1 cellular context compared by ENCODE assay signal in the genomic region with DNA sequence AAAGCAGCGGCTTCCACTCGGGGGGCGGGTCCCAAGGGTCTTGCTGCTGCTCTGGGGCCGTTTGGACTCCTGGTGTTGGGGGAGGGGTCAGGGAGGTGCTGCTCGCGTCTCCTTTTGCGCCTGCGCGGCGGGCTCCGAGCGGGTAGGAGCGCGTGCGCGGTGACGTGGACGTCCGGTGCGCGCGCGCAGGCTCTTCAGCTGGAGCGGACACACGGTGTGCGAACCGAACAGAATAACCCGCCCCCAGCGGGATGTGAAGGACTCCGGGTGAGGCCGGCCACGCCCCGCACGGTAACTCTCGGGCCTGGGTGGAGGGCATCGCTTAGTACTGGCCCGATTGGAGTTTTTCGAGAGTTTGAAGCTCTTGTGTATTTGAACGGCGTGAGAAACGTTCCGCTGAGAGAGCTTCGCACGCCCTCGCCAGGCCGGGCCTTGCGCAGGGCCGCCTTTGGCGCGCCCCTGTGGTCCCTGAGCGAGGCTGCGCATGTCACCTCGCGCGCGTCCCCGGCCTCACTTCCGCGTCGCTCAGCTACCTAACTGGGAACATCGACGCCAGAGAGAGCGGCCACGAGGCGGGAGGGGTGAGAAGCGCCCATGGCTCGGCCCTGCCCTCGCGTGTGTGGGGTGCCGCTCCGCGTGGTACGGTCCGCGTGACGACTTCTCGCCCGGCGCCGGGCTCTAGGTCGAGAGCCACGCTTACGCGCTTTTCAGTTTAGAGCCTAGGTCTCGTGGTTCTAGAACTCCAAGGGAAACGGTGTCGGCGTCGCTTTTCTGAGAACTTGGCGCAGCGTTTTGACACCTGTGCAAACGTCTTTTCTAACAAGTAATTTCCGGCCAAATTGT.
TF ChIP-seq lines count a peak whose summit lies in the region.

A gene (plus strand): TSS at position 171 of the 843 bp plus-strand sequence.

TF ChIP-seq in HepG2, 621 proteins besides CTCF, POLR2A, EP300 and RAD21 (continued from another document and continues in another):
- TF ChIP-seq ZNF670 (CRISPR knock-in tag; IDR thresholded peaks at IDR 0.05; ENCODE audit: borderline replicate concordance) (no peak), TBP (CRISPR knock-in tag; IDR thresholded peaks at IDR 0.05) (no peak), ZNF343 (CRISPR knock-in tag; IDR thresholded peaks at IDR 0.05) (no peak), ZBTB21 (CRISPR knock-in tag; IDR thresholded peaks at IDR 0.05) (no peak), CHCHD3 (CRISPR knock-in tag; IDR thresholded peaks at IDR 0.05) (no peak), ZNF501 (CRISPR knock-in tag; IDR thresholded peaks at IDR 0.05) (no peak; the same call in none of the 2 replicates), DNMT1 (CRISPR knock-in tag; IDR thresholded peaks at IDR 0.05) (no peak), KAT8 (CRISPR knock-in tag; IDR thresholded peaks at IDR 0.05) (peak; percentile 40; the same call in 1 of the 2 replicates), ZNF775 (CRISPR knock-in tag; IDR thresholded peaks at IDR 0.05; ENCODE audit: borderline replicate concordance) (no peak; the same call in 1 of the 2 replicates), NR1H2 (CRISPR knock-in tag; IDR thresholded peaks at IDR 0.05; ENCODE audit: borderline replicate concordance, low read depth) (peak; percentile 48; the same call in 1 of the 2 replicates), ARNT (IDR thresholded peaks at IDR 0.05) (no peak), CBX2 (IDR thresholded peaks at IDR 0.05; ENCODE audit: low read depth, low read length) (no peak), CBX2 (CRISPR knock-in tag; IDR thresholded peaks at IDR 0.05; ENCODE audit: low read depth) (no peak), ZSCAN25 (CRISPR knock-in tag; IDR thresholded peaks at IDR 0.05) (no peak), NCOA5 (CRISPR knock-in tag; IDR thresholded peaks at IDR 0.05) (no peak), STAT5B (CRISPR knock-in tag; IDR thresholded peaks at IDR 0.05) (no peak), ZNF350 (CRISPR knock-in tag; IDR thresholded peaks at IDR 0.05; ENCODE audit: borderline replicate concordance, low read depth) (peak; percentile 62; the same call in 1 of the 2 replicates), PCBP2 (optimal IDR thresholded peaks at IDR 0.05; ENCODE audit: low read depth, low read length, poor library complexity, severe bottlenecking) (no peak), GABPA (IDR thresholded peaks at IDR 0.05; ENCODE audit: low read depth, low read length) (no peak), GABPA (CRISPR knock-in tag; IDR thresholded peaks at IDR 0.05; ENCODE audit: low read depth) (no peak; the same call in 1 of the 2 replicates), THAP11 (CRISPR knock-in tag; IDR thresholded peaks at IDR 0.05) (peak; percentile 46), KMT2B (CRISPR knock-in tag; IDR thresholded peaks at IDR 0.05) (peak; percentile 82), ZNF460 (CRISPR knock-in tag; IDR thresholded peaks at IDR 0.05; ENCODE audit: borderline replicate concordance) (no peak), ZZZ3 (CRISPR knock-in tag; IDR thresholded peaks at IDR 0.05; ENCODE audit: borderline replicate concordance) (no peak; the same call in 1 of the 2 replicates), SIN3A (IDR thresholded peaks at IDR 0.05; ENCODE audit: borderline replicate concordance, low read depth, low read length) (peak; percentile 67; the same call in 1 of the 2 replicates), MIER3 (CRISPR knock-in tag; IDR thresholded peaks at IDR 0.05; ENCODE audit: borderline replicate concordance) (peak; percentile 87), ZNF431 (CRISPR knock-in tag; IDR thresholded peaks at IDR 0.05; ENCODE audit: borderline replicate concordance, low read depth) (peak; percentile 44; the same call in 1 of the 2 replicates), ZFP41 (CRISPR knock-in tag; IDR thresholded peaks at IDR 0.05; ENCODE audit: borderline replicate concordance) (no peak; the same call in 1 of the 2 replicates), KDM1A (CRISPR knock-in tag; IDR thresholded peaks at IDR 0.05) (no peak), HMG20A (CRISPR knock-in tag; IDR thresholded peaks at IDR 0.05; ENCODE audit: borderline replicate concordance) (no peak), MYC (CRISPR knock-in tag; IDR thresholded peaks at IDR 0.05; ENCODE audit: borderline replicate concordance) (peak; percentile 86)
- TF ChIP-seq, protein P1, sequence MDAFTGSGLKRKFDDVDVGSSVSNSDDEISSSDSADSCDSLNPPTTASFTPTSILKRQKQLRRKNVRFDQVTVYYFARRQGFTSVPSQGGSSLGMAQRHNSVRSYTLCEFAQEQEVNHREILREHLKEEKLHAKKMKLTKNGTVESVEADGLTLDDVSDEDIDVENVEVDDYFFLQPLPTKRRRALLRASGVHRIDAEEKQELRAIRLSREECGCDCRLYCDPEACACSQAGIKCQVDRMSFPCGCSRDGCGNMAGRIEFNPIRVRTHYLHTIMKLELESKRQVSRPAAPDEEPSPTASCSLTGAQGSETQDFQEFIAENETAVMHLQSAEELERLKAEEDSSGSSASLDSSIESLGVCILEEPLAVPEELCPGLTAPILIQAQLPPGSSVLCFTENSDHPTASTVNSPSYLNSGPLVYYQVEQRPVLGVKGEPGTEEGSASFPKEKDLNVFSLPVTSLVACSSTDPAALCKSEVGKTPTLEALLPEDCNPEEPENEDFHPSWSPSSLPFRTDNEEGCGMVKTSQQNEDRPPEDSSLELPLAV (CRISPR knock-in tag; conservative IDR thresholded peaks at IDR 0.05; ENCODE audit: low read depth): no peak
- TF ChIP-seq, protein P2, sequence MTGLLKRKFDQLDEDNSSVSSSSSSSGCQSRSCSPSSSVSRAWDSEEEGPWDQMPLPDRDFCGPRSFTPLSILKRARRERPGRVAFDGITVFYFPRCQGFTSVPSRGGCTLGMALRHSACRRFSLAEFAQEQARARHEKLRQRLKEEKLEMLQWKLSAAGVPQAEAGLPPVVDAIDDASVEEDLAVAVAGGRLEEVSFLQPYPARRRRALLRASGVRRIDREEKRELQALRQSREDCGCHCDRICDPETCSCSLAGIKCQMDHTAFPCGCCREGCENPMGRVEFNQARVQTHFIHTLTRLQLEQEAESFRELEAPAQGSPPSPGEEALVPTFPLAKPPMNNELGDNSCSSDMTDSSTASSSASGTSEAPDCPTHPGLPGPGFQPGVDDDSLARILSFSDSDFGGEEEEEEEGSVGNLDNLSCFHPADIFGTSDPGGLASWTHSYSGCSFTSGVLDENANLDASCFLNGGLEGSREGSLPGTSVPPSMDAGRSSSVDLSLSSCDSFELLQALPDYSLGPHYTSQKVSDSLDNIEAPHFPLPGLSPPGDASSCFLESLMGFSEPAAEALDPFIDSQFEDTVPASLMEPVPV (CRISPR knock-in tag; IDR thresholded peaks at IDR 0.05): no peak; the same call in 1 of the 2 replicates
- TF ChIP-seq, protein P3, sequence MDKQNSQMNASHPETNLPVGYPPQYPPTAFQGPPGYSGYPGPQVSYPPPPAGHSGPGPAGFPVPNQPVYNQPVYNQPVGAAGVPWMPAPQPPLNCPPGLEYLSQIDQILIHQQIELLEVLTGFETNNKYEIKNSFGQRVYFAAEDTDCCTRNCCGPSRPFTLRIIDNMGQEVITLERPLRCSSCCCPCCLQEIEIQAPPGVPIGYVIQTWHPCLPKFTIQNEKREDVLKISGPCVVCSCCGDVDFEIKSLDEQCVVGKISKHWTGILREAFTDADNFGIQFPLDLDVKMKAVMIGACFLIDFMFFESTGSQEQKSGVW (CRISPR knock-in tag; IDR thresholded peaks at IDR 0.05; ENCODE audit: borderline replicate concordance): 0 out of 2 replicates have a peak, but pooled peaks have one; percentile 58
- TF ChIP-seq, protein P4, sequence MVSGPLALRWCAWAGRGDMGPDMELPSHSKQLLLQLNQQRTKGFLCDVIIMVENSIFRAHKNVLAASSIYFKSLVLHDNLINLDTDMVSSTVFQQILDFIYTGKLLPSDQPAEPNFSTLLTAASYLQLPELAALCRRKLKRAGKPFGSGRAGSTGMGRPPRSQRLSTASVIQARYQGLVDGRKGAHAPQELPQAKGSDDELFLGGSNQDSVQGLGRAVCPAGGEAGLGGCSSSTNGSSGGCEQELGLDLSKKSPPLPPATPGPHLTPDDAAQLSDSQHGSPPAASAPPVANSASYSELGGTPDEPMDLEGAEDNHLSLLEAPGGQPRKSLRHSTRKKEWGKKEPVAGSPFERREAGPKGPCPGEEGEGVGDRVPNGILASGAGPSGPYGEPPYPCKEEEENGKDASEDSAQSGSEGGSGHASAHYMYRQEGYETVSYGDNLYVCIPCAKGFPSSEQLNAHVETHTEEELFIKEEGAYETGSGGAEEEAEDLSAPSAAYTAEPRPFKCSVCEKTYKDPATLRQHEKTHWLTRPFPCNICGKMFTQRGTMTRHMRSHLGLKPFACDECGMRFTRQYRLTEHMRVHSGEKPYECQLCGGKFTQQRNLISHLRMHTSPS (CRISPR knock-in tag; IDR thresholded peaks at IDR 0.05; ENCODE audit: low read depth): no peak
- TF ChIP-seq, protein P5, sequence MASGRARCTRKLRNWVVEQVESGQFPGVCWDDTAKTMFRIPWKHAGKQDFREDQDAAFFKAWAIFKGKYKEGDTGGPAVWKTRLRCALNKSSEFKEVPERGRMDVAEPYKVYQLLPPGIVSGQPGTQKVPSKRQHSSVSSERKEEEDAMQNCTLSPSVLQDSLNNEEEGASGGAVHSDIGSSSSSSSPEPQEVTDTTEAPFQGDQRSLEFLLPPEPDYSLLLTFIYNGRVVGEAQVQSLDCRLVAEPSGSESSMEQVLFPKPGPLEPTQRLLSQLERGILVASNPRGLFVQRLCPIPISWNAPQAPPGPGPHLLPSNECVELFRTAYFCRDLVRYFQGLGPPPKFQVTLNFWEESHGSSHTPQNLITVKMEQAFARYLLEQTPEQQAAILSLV (CRISPR knock-in tag; IDR thresholded peaks at IDR 0.05; ENCODE audit: borderline replicate concordance): peak; percentile 74; the same call in 1 of the 2 replicates
- TF ChIP-seq, protein P6, sequence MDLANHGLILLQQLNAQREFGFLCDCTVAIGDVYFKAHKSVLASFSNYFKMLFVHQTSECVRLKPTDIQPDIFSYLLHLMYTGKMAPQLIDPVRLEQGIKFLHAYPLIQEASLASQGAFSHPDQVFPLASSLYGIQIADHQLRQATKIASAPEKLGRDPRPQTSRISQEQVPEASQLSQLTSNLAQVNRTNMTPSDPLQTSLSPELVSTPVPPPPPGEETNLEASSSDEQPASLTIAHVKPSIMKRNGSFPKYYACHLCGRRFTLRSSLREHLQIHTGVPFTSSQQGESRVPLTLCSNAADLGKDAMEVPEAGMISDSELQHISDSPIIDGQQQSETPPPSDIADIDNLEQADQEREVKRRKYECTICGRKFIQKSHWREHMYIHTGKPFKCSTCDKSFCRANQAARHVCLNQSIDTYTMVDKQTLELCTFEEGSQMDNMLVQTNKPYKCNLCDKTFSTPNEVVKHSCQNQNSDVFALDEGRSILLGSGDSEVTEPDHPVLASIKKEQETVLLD (CRISPR knock-in tag; IDR thresholded peaks at IDR 0.05; ENCODE audit: low read depth): no peak
- TF ChIP-seq, protein P7, sequence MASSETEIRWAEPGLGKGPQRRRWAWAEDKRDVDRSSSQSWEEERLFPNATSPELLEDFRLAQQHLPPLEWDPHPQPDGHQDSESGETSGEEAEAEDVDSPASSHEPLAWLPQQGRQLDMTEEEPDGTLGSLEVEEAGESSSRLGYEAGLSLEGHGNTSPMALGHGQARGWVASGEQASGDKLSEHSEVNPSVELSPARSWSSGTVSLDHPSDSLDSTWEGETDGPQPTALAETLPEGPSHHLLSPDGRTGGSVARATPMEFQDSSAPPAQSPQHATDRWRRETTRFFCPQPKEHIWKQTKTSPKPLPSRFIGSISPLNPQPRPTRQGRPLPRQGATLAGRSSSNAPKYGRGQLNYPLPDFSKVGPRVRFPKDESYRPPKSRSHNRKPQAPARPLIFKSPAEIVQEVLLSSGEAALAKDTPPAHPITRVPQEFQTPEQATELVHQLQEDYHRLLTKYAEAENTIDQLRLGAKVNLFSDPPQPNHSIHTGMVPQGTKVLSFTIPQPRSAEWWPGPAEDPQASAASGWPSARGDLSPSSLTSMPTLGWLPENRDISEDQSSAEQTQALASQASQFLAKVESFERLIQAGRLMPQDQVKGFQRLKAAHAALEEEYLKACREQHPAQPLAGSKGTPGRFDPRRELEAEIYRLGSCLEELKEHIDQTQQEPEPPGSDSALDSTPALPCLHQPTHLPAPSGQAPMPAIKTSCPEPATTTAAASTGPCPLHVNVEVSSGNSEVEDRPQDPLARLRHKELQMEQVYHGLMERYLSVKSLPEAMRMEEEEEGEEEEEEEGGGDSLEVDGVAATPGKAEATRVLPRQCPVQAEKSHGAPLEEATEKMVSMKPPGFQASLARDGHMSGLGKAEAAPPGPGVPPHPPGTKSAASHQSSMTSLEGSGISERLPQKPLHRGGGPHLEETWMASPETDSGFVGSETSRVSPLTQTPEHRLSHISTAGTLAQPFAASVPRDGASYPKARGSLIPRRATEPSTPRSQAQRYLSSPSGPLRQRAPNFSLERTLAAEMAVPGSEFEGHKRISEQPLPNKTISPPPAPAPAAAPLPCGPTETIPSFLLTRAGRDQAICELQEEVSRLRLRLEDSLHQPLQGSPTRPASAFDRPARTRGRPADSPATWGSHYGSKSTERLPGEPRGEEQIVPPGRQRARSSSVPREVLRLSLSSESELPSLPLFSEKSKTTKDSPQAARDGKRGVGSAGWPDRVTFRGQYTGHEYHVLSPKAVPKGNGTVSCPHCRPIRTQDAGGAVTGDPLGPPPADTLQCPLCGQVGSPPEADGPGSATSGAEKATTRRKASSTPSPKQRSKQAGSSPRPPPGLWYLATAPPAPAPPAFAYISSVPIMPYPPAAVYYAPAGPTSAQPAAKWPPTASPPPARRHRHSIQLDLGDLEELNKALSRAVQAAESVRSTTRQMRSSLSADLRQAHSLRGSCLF (CRISPR knock-in tag; IDR thresholded peaks at IDR 0.05; ENCODE audit: borderline replicate concordance): no peak; the same call in 1 of the 2 replicates
- TF ChIP-seq, protein P8, sequence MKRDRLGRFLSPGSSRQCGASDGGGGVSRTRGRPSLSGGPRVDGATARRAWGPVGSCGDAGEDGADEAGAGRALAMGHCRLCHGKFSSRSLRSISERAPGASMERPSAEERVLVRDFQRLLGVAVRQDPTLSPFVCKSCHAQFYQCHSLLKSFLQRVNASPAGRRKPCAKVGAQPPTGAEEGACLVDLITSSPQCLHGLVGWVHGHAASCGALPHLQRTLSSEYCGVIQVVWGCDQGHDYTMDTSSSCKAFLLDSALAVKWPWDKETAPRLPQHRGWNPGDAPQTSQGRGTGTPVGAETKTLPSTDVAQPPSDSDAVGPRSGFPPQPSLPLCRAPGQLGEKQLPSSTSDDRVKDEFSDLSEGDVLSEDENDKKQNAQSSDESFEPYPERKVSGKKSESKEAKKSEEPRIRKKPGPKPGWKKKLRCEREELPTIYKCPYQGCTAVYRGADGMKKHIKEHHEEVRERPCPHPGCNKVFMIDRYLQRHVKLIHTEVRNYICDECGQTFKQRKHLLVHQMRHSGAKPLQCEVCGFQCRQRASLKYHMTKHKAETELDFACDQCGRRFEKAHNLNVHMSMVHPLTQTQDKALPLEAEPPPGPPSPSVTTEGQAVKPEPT (CRISPR knock-in tag; IDR thresholded peaks at IDR 0.05; ENCODE audit: low read depth): peak; percentile 75; the same call in 1 of the 2 replicates
- TF ChIP-seq, protein P9, sequence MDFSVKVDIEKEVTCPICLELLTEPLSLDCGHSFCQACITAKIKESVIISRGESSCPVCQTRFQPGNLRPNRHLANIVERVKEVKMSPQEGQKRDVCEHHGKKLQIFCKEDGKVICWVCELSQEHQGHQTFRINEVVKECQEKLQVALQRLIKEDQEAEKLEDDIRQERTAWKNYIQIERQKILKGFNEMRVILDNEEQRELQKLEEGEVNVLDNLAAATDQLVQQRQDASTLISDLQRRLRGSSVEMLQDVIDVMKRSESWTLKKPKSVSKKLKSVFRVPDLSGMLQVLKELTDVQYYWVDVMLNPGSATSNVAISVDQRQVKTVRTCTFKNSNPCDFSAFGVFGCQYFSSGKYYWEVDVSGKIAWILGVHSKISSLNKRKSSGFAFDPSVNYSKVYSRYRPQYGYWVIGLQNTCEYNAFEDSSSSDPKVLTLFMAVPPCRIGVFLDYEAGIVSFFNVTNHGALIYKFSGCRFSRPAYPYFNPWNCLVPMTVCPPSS (IDR thresholded peaks at IDR 0.05): no peak
